Comparison of ENCODE assay signal across 19 cellular contexts in genomic region chr1:171783816-171784530, GRCh38. TPM values are rescaled to one million over a fixed set of nuclear protein-coding genes. Genes with fewer than 3 reads are reported as not detected.
DNase-seq lines count a peak whose midpoint lies in the region; ATAC-seq lines count a peak whose summit lies in the region.
"Had no signal": no experiment of that assay in that cellular context is flagged by ENCODE, and none has a peak within 500 bp of the region (broad histone marks: within the 10 kb centered on the region; RNA-seq: fewer than 3 reads in every experiment).

No MANE protein-coding gene starts in this region.

- H3K4me2 ChIP-seq in BLaER1 treated with 17β-estradiol and CSF1 and Interleukin-3, amounts not matched to agents 10 nM and 100 nM: peak overlapping the region; percentile 79 to 97 (median 91)

- peaks cover 37 to 50% (median 40%) of the 10 kb centered on the region in 10 experiments for H3K4me1 ChIP-seq in BLaER1 treated with 17β-estradiol and CSF1 and Interleukin-3, amounts not matched to agents 10 nM and 100 nM
- peaks cover 52% of the 10 kb centered on the region for H3K4me1 ChIP-seq in CD8-positive, alpha-beta memory T cell (ENCODE audit: insufficient read depth, low read length)

- peak overlapping the region; percentile 4 to 99 (median 89) for H3K4me3 Mint-ChIP-seq in CD8-positive, alpha-beta memory T cell
- no peak overlapping the region for H3K4me3 Mint-ChIP-seq in activated CD4-positive, alpha-beta memory T cell treated with anti-CD3 and anti-CD28 coated beads for 36 hours
- peak overlapping the region in 4 of 5 donors; percentile 3 to 96 (median 71) for H3K4me3 Mint-ChIP-seq in immature natural killer cell

- ATAC-seq in HG03521 (IDR thresholded peaks at IDR 0.05; ENCODE audit: unreplicated experiment) (no peak), HG02840 (IDR thresholded peaks at IDR 0.05; ENCODE audit: low FRiP score, unreplicated experiment) (no peak)
- ATAC-seq: gastrocnemius medialis, right cardiac atrium had no signal

- no peak overlapping the region for H3K27ac ChIP-seq in BLaER1 treated with 17β-estradiol and CSF1 and Interleukin-3, amounts not matched to agents 10 nM and 100 nM
- no peak overlapping the region for H3K27ac ChIP-seq in CD8-positive, alpha-beta memory T cell (ENCODE audit: low read depth, low read length)
- no peak overlapping the region for H3K27ac ChIP-seq in caudate nucleus (ENCODE audit: low read depth, low read length)
- H3K27ac ChIP-seq: gastrocnemius medialis, SK-N-MC, tibial artery had no signal

- intact Hi-C loops in activated CD4-positive, alpha-beta memory T cell treated with anti-CD3 and anti-CD28 coated beads for 36 hours (cut with micrococcal nuclease): loop anchor here (5.0 to 10.0 kb wide), 3 partner anchors 127 to 913 kb away; partner anchors contain the start of gene PIGC

- H3K27me3 ChIP-seq in BLaER1 treated with 17β-estradiol and CSF1 and Interleukin-3, amounts not matched to agents 10 nM and 100 nM: no peaks in the 10 kb centered on the region
- H3K27me3 ChIP-seq in CD8-positive, alpha-beta memory T cell (ENCODE audit: insufficient read depth, low read length, poor library complexity, severe bottlenecking): no peaks in the 10 kb centered on the region
- H3K27me3 ChIP-seq: gastrocnemius medialis, tibial artery had no signal

- peaks cover 50 to 76% (median 71%) of the 10 kb centered on the region in 3 donors for H3K4me1 Mint-ChIP-seq in CD8-positive, alpha-beta memory T cell
- H3K4me1 Mint-ChIP-seq in activated CD4-positive, alpha-beta memory T cell treated with anti-CD3 and anti-CD28 coated beads for 36 hours (ENCODE audit: low read depth): peaks cover 67% of the 10 kb centered on the region
- H3K4me1 Mint-ChIP-seq in immature natural killer cell: peaks cover 55 to 66% of the 10 kb centered on the region in 2 donors

- POLR2A ChIA-PET in CD8-positive, alpha-beta memory T cell (lab: Charles Lee): no interaction called here
- POLR2A ChIA-PET in activated CD4-positive, alpha-beta memory T cell treated with anti-CD3 and anti-CD28 coated beads for 36 hours (lab: Charles Lee): interaction anchor here (1.3 kb wide), 1 partner anchor 10 kb away, joined by 5 read pairs; no protein-coding TSS in a partner anchor

- CTCF ChIA-PET in CD8-positive, alpha-beta memory T cell (lab: Charles Lee): no interaction called here
- CTCF ChIA-PET in activated CD4-positive, alpha-beta memory T cell treated with anti-CD3 and anti-CD28 coated beads for 36 hours (lab: Charles Lee): interaction anchor here (1.7 to 2.9 kb wide), 2 partner anchors 17 to 201 kb away, joined by 6 to 19 read pairs; no protein-coding TSS in a partner anchor

- peaks cover 4 to 66% (median 28%) of the 10 kb centered on the region in 3 donors for H3K36me3 Mint-ChIP-seq in CD8-positive, alpha-beta memory T cell
- peaks cover 50% of the 10 kb centered on the region for H3K36me3 Mint-ChIP-seq in activated CD4-positive, alpha-beta memory T cell treated with anti-CD3 and anti-CD28 coated beads for 36 hours
- H3K36me3 Mint-ChIP-seq in immature natural killer cell: peaks cover 13 to 32% (median 14%) of the 10 kb centered on the region in 3 donors

- peaks cover 0 to 2% of the 10 kb centered on the region in 2 donors for H3K27me3 Mint-ChIP-seq in CD8-positive, alpha-beta memory T cell
- H3K27me3 Mint-ChIP-seq in activated CD4-positive, alpha-beta memory T cell treated with anti-CD3 and anti-CD28 coated beads for 36 hours: no peaks in the 10 kb centered on the region
- peaks cover 7 to 11% (median 8%) of the 10 kb centered on the region in 3 donors for H3K27me3 Mint-ChIP-seq in immature natural killer cell (ENCODE audit: low read depth in 3 of 3)

- peak overlapping the region in 2 of 11 experiments; percentile 12 to 26; a peak in 1 of 22 replicates for H3K9ac ChIP-seq in BLaER1 treated with 17β-estradiol and CSF1 and Interleukin-3, amounts not matched to agents 10 nM and 100 nM

- no peaks in the 10 kb centered on the region for H3K9me3 Mint-ChIP-seq in CD8-positive, alpha-beta memory T cell
- no peaks in the 10 kb centered on the region for H3K9me3 Mint-ChIP-seq in activated CD4-positive, alpha-beta memory T cell treated with anti-CD3 and anti-CD28 coated beads for 36 hours
- no peaks in the 10 kb centered on the region for H3K9me3 Mint-ChIP-seq in immature natural killer cell

- no peaks in the 10 kb centered on the region for H3K9me3 ChIP-seq in BLaER1 treated with 17β-estradiol and CSF1 and Interleukin-3, amounts not matched to agents 10 nM and 100 nM (replicated peaks in 1 of 11)
- no peaks in the 10 kb centered on the region for H3K9me3 ChIP-seq in CD8-positive, alpha-beta memory T cell (ENCODE audit: low read length)
- H3K9me3 ChIP-seq: gastrocnemius medialis, tibial artery had no signal

- peaks cover 53 to 63% (median 59%) of the 10 kb centered on the region in 11 experiments for H3K36me3 ChIP-seq in BLaER1 treated with 17β-estradiol and CSF1 and Interleukin-3, amounts not matched to agents 10 nM and 100 nM
- peaks cover 31% of the 10 kb centered on the region for H3K36me3 ChIP-seq in CD8-positive, alpha-beta memory T cell (ENCODE audit: insufficient read depth, low read length)

- peak overlapping the region in 6 of 8 donors; percentile 26 to 96 (median 58) for H3K27ac Mint-ChIP-seq in CD8-positive, alpha-beta memory T cell
- peak overlapping the region; percentile 74 for H3K27ac Mint-ChIP-seq in activated CD4-positive, alpha-beta memory T cell treated with anti-CD3 and anti-CD28 coated beads for 36 hours
- H3K27ac Mint-ChIP-seq in immature natural killer cell: peak overlapping the region in 3 of 6 donors; percentile 31 to 99 (median 72)

- H3K4me3 ChIP-seq in BLaER1 treated with 17β-estradiol and CSF1 and Interleukin-3, amounts not matched to agents 10 nM and 100 nM: peak overlapping the region in 3 of 10 experiments; percentile 6 to 28 (median 11); a peak in 3 of 20 replicates
- no peak overlapping the region for H3K4me3 ChIP-seq in CD8-positive, alpha-beta memory T cell (ENCODE audit: low read length)
- H3K4me3 ChIP-seq: gastrocnemius medialis, SK-N-MC, tibial artery had no signal

- no peak for DNase-seq in CD8-positive, alpha-beta memory T cell
- no peak for DNase-seq in activated CD4-positive, alpha-beta memory T cell treated with anti-CD3 and anti-CD28 coated beads for 36 hours
- no peak for DNase-seq in immature natural killer cell
- no peak for DNase-seq in caudate nucleus (lab: John Stamatoyannopoulos, UW)
- DNase-seq in DMS153 (lab: John Stamatoyannopoulos, UW): no peak
- DNase-seq: activated CD8-positive, alpha-beta memory T cell treated with anti-CD3 and anti-CD28 coated beads, Interleukin-2, amount 50 U/mL, for 4 hours; AML-193; anterior cingulate cortex; gastrocnemius medialis; Kasumi-1; NCI-H146; NCI-H446; right cardiac atrium; stimulated activated CD4-positive, alpha-beta T cell treated with anti-CD3 and anti-CD28 coated beads, Interleukin-2, amount 100 ng/mL, for 24 hours; tibial artery had no signal

- peaks cover 0 to 55% (median 37%) of the 10 kb centered on the region in 11 experiments; a peak in 14 of 22 replicates for H4K20me1 ChIP-seq in BLaER1 treated with 17β-estradiol and CSF1 and Interleukin-3, amounts not matched to agents 10 nM and 100 nM

RNA-seq across cellular contexts. Expression of gene METTL13, which starts 2.5 kb away (rescaled TPM):
- total RNA-seq in CD8-positive, alpha-beta memory T cell: 10 to 100 TPM; 63.7 to 65.8 TPM
- 35.1 TPM for polyA plus RNA-seq in CD8-positive, alpha-beta memory T cell
- total RNA-seq in activated CD4-positive, alpha-beta memory T cell treated with anti-CD3 and anti-CD28 coated beads for 36 hours: 10 to 100 TPM; 45.6 to 49.8 TPM
- 10 to 100 TPM; 15.1 to 42.9 (median 19.9) TPM for polyA plus RNA-seq in immature natural killer cell

RNA-seq across cellular contexts. Expression of gene VAMP4, which starts 42.1 kb away (rescaled TPM):
- total RNA-seq in CD8-positive, alpha-beta memory T cell: 1 to 10 TPM; 7.3 to 7.7 TPM
- polyA plus RNA-seq in CD8-positive, alpha-beta memory T cell: 22.2 TPM
- 10 to 100 TPM; 13.2 to 14.2 TPM for total RNA-seq in activated CD4-positive, alpha-beta memory T cell treated with anti-CD3 and anti-CD28 coated beads for 36 hours
- polyA plus RNA-seq in immature natural killer cell: 10 to 100 TPM; 21.7 to 31.1 (median 24.0) TPM

RNA-seq across cellular contexts. Expression of gene DNM3, which starts 57.3 kb away (rescaled TPM):
- under 1 TPM; 0.59 to 0.64 TPM for total RNA-seq in CD8-positive, alpha-beta memory T cell
- 0.29 TPM for polyA plus RNA-seq in CD8-positive, alpha-beta memory T cell
- total RNA-seq in activated CD4-positive, alpha-beta memory T cell treated with anti-CD3 and anti-CD28 coated beads for 36 hours: 1 to 10 TPM in 1 of 2 experiments, under 1 TPM in 1; 0.93 to 1.2 TPM
- 1 to 10 TPM in 1 of 3 donors, under 1 TPM in 2; 0.52 to 1.2 (median 0.99) TPM for polyA plus RNA-seq in immature natural killer cell
